ENCODE assay signal across 8 cellular contexts in genomic region chr19:35757231-35757748, GRCh38. TPM values are rescaled to one million over a fixed set of nuclear protein-coding genes. Genes with fewer than 3 reads are reported as not detected.
DNase-seq lines count a peak whose midpoint lies in the region; ATAC-seq and TF ChIP-seq lines count a peak whose summit lies in the region.

No MANE protein-coding gene starts in this region.

- peaks cover 41% of the 10 kb centered on the region for H3K4me1 Mint-ChIP-seq in activated T-cell treated with anti-CD3 and anti-CD28 coated beads, Interleukin-2, amount 50 U/mL, for 72 hours (ENCODE audit: low read depth)
- H3K4me1 Mint-ChIP-seq in neural progenitor cell, result peaks cover 26% of the 10 kb centered on the region

- peaks cover 6% of the 10 kb centered on the region for H3K4me1 ChIP-seq in neural progenitor cell

- peaks cover 6% of the 10 kb centered on the region for H3K27me3 Mint-ChIP-seq in activated T-cell treated with anti-CD3 and anti-CD28 coated beads, Interleukin-2, amount 50 U/mL, for 72 hours (ENCODE audit: low read depth)
- peaks cover 9% of the 10 kb centered on the region for H3K27me3 Mint-ChIP-seq in neural progenitor cell (ENCODE audit: insufficient read depth, low read depth)

- H3K4me3 Mint-ChIP-seq in activated T-cell treated with anti-CD3 and anti-CD28 coated beads, Interleukin-2, amount 50 U/mL, for 72 hours, result peak overlapping the region; percentile 82 to 88
- H3K4me3 Mint-ChIP-seq in neural progenitor cell, result peak overlapping the region; percentile 99

- peaks cover 13% of the 10 kb centered on the region for H3F3A ChIP-seq in neural progenitor cell (ENCODE audit: low read depth)

- ATAC-seq in activated T-cell treated with anti-CD3 and anti-CD28 coated beads, Interleukin-2, amount 50 U/mL, for 72 hours (replicated peaks in 1 of 2), result peak; percentile 22
- no peak for ATAC-seq in HG03521 (IDR thresholded peaks at IDR 0.05; ENCODE audit: unreplicated experiment)
- no peak for ATAC-seq in GM21423 (IDR thresholded peaks at IDR 0.05; ENCODE audit: unreplicated experiment)

- H3K27me3 ChIP-seq in HL-60 (ENCODE audit: insufficient read depth, poor library complexity, severe bottlenecking) (no peaks in the 10 kb centered on the region), neural progenitor cell (peaks cover 27% of the 10 kb centered on the region)

- H3K36me3 ChIP-seq in neural progenitor cell, result no peaks in the 10 kb centered on the region

- DNase-seq in GM03348 (ENCODE audit: low spot score) (peak; percentile 68), HL-60 (ENCODE audit: low read depth in 1 of 2, low spot score in 1 of 2) (no peak), foreskin fibroblast (peak; percentile 96 to 98), neural progenitor cell (ENCODE audit: low spot score) (peak; percentile 66), NCI-H1417 (lab: John Stamatoyannopoulos, UW) (no peak)
- peak; percentile 47 to 62 for DNase-seq in activated T-cell treated with anti-CD3 and anti-CD28 coated beads, Interleukin-2, amount 50 U/mL, for 72 hours

- H3K9me3 ChIP-seq in neural progenitor cell (ENCODE audit: low read depth), result no peaks in the 10 kb centered on the region

- peak overlapping the region; percentile 96 for H3K27ac ChIP-seq in HL-60 (replicated peaks)
- H3K27ac ChIP-seq in neural progenitor cell, result no peak overlapping the region

- H3K4me3 ChIP-seq in HL-60 (replicated peaks; ENCODE audit: insufficient read depth, low read length) (peak overlapping the region; percentile 48), foreskin fibroblast (ENCODE audit: low read depth in 1 of 2, low read length in 2 of 2) (peak overlapping the region; percentile 68 to 77), neural progenitor cell (peak overlapping the region; percentile 89)

- peaks cover 3 to 16% of the 10 kb centered on the region in 2 donors for H3K36me3 Mint-ChIP-seq in activated T-cell treated with anti-CD3 and anti-CD28 coated beads, Interleukin-2, amount 50 U/mL, for 72 hours (ENCODE audit: insufficient read depth in 2 of 2)
- peaks cover 11% of the 10 kb centered on the region for H3K36me3 Mint-ChIP-seq in neural progenitor cell

- H4K20me1 ChIP-seq in neural progenitor cell (ENCODE audit: low read depth), result peaks cover 19% of the 10 kb centered on the region

- H3K27ac Mint-ChIP-seq in activated T-cell treated with anti-CD3 and anti-CD28 coated beads, Interleukin-2, amount 50 U/mL, for 72 hours, result peak overlapping the region; percentile 75
- peak overlapping the region; percentile 98 for H3K27ac Mint-ChIP-seq in neural progenitor cell

- peaks cover 16% of the 10 kb centered on the region for H3K79me2 ChIP-seq in neural progenitor cell (ENCODE audit: low read depth)

- H2AFZ ChIP-seq in neural progenitor cell (replicated peaks), result peak overlapping the region; percentile 43

- no peak overlapping the region for H3K9ac ChIP-seq in neural progenitor cell

- H3K9me3 Mint-ChIP-seq in activated T-cell treated with anti-CD3 and anti-CD28 coated beads, Interleukin-2, amount 50 U/mL, for 72 hours, result no peaks in the 10 kb centered on the region
- no peaks in the 10 kb centered on the region for H3K9me3 Mint-ChIP-seq in neural progenitor cell

- TF ChIP-seq CTCF in HL-60 (IDR thresholded peaks at IDR 0.05; ENCODE audit: insufficient read depth, low read length), result no peak
- no peak for TF ChIP-seq CTCF in foreskin fibroblast (IDR thresholded peaks at IDR 0.05; ENCODE audit: low read depth, low read length)
- TF ChIP-seq CTCF in neural progenitor cell (IDR thresholded peaks at IDR 0.05), result no peak

- peak overlapping the region; percentile 80 for H3K4me2 ChIP-seq in neural progenitor cell

RNA-seq across cellular contexts. Expression of gene HSPB6, which starts 0.5 kb away (rescaled TPM):
- total RNA-seq in activated T-cell treated with anti-CD3 and anti-CD28 coated beads, Interleukin-2, amount 50 U/mL, for 72 hours, result 1 to 10 TPM; 1.4 to 2.4 TPM
- not detected in 2 replicates for total RNA-seq in neural progenitor cell (ENCODE audit: low replicate concordance)

RNA-seq across cellular contexts. Expression of gene PROSER3, which starts 0.7 kb away (rescaled TPM):
- 10 to 100 TPM; 38.9 to 47.8 TPM for total RNA-seq in activated T-cell treated with anti-CD3 and anti-CD28 coated beads, Interleukin-2, amount 50 U/mL, for 72 hours
- total RNA-seq in neural progenitor cell (ENCODE audit: low replicate concordance), result 7.1 and 13.4 TPM in 2 replicates

RNA-seq across cellular contexts. Expression of gene LIN37, which starts 8.9 kb away (rescaled TPM):
- total RNA-seq in activated T-cell treated with anti-CD3 and anti-CD28 coated beads, Interleukin-2, amount 50 U/mL, for 72 hours, result 10 to 100 TPM; 11.4 to 14.3 TPM
- total RNA-seq in neural progenitor cell (ENCODE audit: low replicate concordance), result 11.4 and 12.4 TPM in 2 replicates

RNA-seq across cellular contexts. Expression of gene PSENEN, which starts 11.8 kb away (rescaled TPM):
- total RNA-seq in activated T-cell treated with anti-CD3 and anti-CD28 coated beads, Interleukin-2, amount 50 U/mL, for 72 hours, result 10 to 100 TPM; 50.7 to 53.7 TPM
- 10.9 and 29.6 TPM in 2 replicates for total RNA-seq in neural progenitor cell (ENCODE audit: low replicate concordance)

RNA-seq across cellular contexts. Expression of gene U2AF1L4, which starts 12.1 kb away (rescaled TPM):
- total RNA-seq in activated T-cell treated with anti-CD3 and anti-CD28 coated beads, Interleukin-2, amount 50 U/mL, for 72 hours, result 10 to 100 TPM; 71.0 to 83.6 TPM
- 17.2 and 27.9 TPM in 2 replicates for total RNA-seq in neural progenitor cell (ENCODE audit: low replicate concordance)

Comparison
In these comparisons a context has a peak if more than half of its experiments do, and no peak if none do; other contexts are left out.
1. DNase-seq: peak in GM03348 (single experiment), activated T-cell treated with anti-CD3 and anti-CD28 coated beads, Interleukin-2, amount 50 U/mL, for 72 hours (2 of 2), foreskin fibroblast (2 of 2) and neural progenitor cell (single experiment); none in HL-60 (0 of 2) and NCI-H1417 (0 of 3).
2. ATAC-seq: peak in activated T-cell treated with anti-CD3 and anti-CD28 coated beads, Interleukin-2, amount 50 U/mL, for 72 hours (2 of 2); none in HG03521 (single experiment) and GM21423 (single experiment).
3. Peak in every context shown above with its lines, with median percentiles within 50 percentile points of each other: H3K4me3 ChIP-seq.